25 cellular contexts compared by ENCODE assay signal in genomic region chr6:156474507-156475120, GRCh38.
A peak's percentile ranks its signal among the peaks of the same experiment; 100 is the strongest.
DNase-seq lines count a peak whose midpoint lies in the region; ATAC-seq, FAIRE-seq and TF ChIP-seq lines count a peak whose summit lies in the region.
"Had no signal": no experiment of that assay in that cellular context is flagged by ENCODE, and none has a peak within 500 bp of the region (broad histone marks: within the 10 kb centered on the region; RNA-seq: fewer than 3 reads in every experiment).

No MANE protein-coding gene starts in this region.

- intact Hi-C loops in upper lobe of right lung (cut with DNase I): no loop called here

- no peaks in the 10 kb centered on the region for H3K9me3 ChIP-seq in upper lobe of right lung
- H3K9me3 ChIP-seq: thyroid gland had no signal

- H3K4me2 ChIP-seq in GM23338: no peak overlapping the region
- H3K4me2 ChIP-seq: hepatocyte had no signal

- no peaks in the 10 kb centered on the region for H3F3A ChIP-seq in GM23338 (replicated peaks; ENCODE audit: low read depth)

- no peak overlapping the region for H2AFZ ChIP-seq in GM23338
- H2AFZ ChIP-seq: hepatocyte had no signal

- no peak for DNase-seq in GM12892 (ENCODE audit: insufficient read length)
- DNase-seq in upper lobe of right lung: no peak
- no peak for DNase-seq in GM23338 (ENCODE audit: low spot score)
- DNase-seq in dermis blood vessel endothelial cell: no peak
- no peak for DNase-seq in NCI-H2107 (lab: John Stamatoyannopoulos, UW)
- DNase-seq: activated CD8-positive, alpha-beta memory T cell treated with anti-CD3 and anti-CD28 coated beads, Interleukin-2, amount 50 U/mL, for 48 hours; activated naive CD4-positive, alpha-beta T cell treated with Interleukin-2 at 50 U/mL for 16 hours; EL; naive thymus-derived CD8-positive, alpha-beta T cell; NCI-H2081; NCI-H69; posterior cingulate gyrus; stimulated activated CD4-positive, alpha-beta T cell treated with anti-CD3 and anti-CD28 coated beads, Interleukin-4, amount 100 ng/mL, for 4 hours; stimulated activated CD8-positive, alpha-beta memory T cell treated with anti-CD3 and anti-CD28 coated beads, Interleukin-4, amount 100 ng/mL, for 48 hours; thyroid gland had no signal

- H3K4me1 Mint-ChIP-seq in GM23338: no peaks in the 10 kb centered on the region

- TF ChIP-seq CTCF in upper lobe of right lung (IDR thresholded peaks at IDR 0.05) (no peak), GM23338 (conservative IDR thresholded peaks at IDR 0.05; ENCODE audit: low read depth in 2 of 2) (no peak)

- H3K4me3 ChIP-seq in upper lobe of right lung: no peak overlapping the region
- H3K4me3 ChIP-seq in GM23338: no peak overlapping the region
- H3K4me3 ChIP-seq: hepatocyte, K562, thyroid gland had no signal

- no peak overlapping the region for H3K27ac ChIP-seq in upper lobe of right lung
- no peak overlapping the region for H3K27ac ChIP-seq in GM23338 (ENCODE audit: low read depth)
- H3K27ac ChIP-seq: hepatocyte, thyroid gland had no signal

- no peaks in the 10 kb centered on the region for H3K27me3 Mint-ChIP-seq in GM23338 (ENCODE audit: insufficient read depth, low read depth, poor library complexity)
- H3K27me3 Mint-ChIP-seq: naive thymus-derived CD8-positive, alpha-beta T cell had no signal

- no peak for TF ChIP-seq POLR2A in GM12892 (IDR thresholded peaks at IDR 0.05; ENCODE audit: low read depth, low read length)

- H3K36me3 ChIP-seq in upper lobe of right lung (no peaks in the 10 kb centered on the region), GM23338 (ENCODE audit: insufficient read depth) (no peaks in the 10 kb centered on the region)
- H3K36me3 ChIP-seq: thyroid gland had no signal

- peak; percentile 5 for FAIRE-seq in GM12892 (lab: Jason Lieb, UNC)
- FAIRE-seq: GM19239, K562, keratinocyte had no signal

- H3K4me3 Mint-ChIP-seq in GM23338: no peak overlapping the region
- H3K4me3 Mint-ChIP-seq: memory B cell; naive thymus-derived CD8-positive, alpha-beta T cell; T-helper 2 cell treated with Interferon-gamma antibody and Interleukin-4, amounts not matched to agents 5 μg/mL and 100 μg/mL, for 36 hours had no signal

- H4K20me1 ChIP-seq in GM23338 (replicated peaks; ENCODE audit: insufficient read depth): no peaks in the 10 kb centered on the region

- H3K27me3 ChIP-seq in upper lobe of right lung (no peaks in the 10 kb centered on the region), GM23338 (ENCODE audit: insufficient read depth) (no peaks in the 10 kb centered on the region)
- H3K27me3 ChIP-seq: hepatocyte, thyroid gland had no signal

- ATAC-seq in GM18870 (IDR thresholded peaks at IDR 0.05; ENCODE audit: unreplicated experiment) (peak; percentile 79), HG02678 (IDR thresholded peaks at IDR 0.05; ENCODE audit: unreplicated experiment) (peak; percentile 60), HG03439 (IDR thresholded peaks at IDR 0.05; ENCODE audit: unreplicated experiment) (peak; percentile 58), upper lobe of right lung (no peak), GM23338 (no peak)
- ATAC-seq: activated CD4-positive, CD25-positive, alpha-beta regulatory T cell treated with anti-CD3 and anti-CD28 coated beads, Interleukin-2, amount 50 U/mL, for 24 hours; K562; naive thymus-derived CD8-positive, alpha-beta T cell had no signal

- H3K36me3 Mint-ChIP-seq in GM23338 (ENCODE audit: low read depth): no peaks in the 10 kb centered on the region; the same call in 2 of the 3 replicates
- H3K36me3 Mint-ChIP-seq: memory B cell; naive thymus-derived CD8-positive, alpha-beta T cell had no signal

- H3K9me3 Mint-ChIP-seq in GM23338: no peaks in the 10 kb centered on the region
- H3K9me3 Mint-ChIP-seq: T-helper 2 cell treated with Interferon-gamma antibody and Interleukin-4, amounts not matched to agents 5 μg/mL and 100 μg/mL, for 36 hours had no signal

- no peaks in the 10 kb centered on the region for H3K79me2 ChIP-seq in GM23338 (replicated peaks; ENCODE audit: insufficient read depth)
- H3K79me2 ChIP-seq: hepatocyte had no signal

- H3K27ac Mint-ChIP-seq in GM23338: no peak overlapping the region
- H3K27ac Mint-ChIP-seq: memory B cell; naive thymus-derived CD8-positive, alpha-beta T cell; T-helper 2 cell treated with Interferon-gamma antibody and Interleukin-4, amounts not matched to agents 5 μg/mL and 100 μg/mL, for 36 hours had no signal

- no peaks in the 10 kb centered on the region for H3K4me1 ChIP-seq in upper lobe of right lung
- H3K4me1 ChIP-seq in GM23338 (ENCODE audit: insufficient read depth): no peaks in the 10 kb centered on the region
- H3K4me1 ChIP-seq: thyroid gland had no signal

- no peaks in the 10 kb centered on the region for H3K9me2 ChIP-seq in GM23338 (ENCODE audit: insufficient read depth)

TF ChIP-seq in GM23338, 12 proteins besides CTCF, POLR2A, EP300 and RAD21 (continues in another document):
- TF ChIP-seq EZH2 (IDR thresholded peaks at IDR 0.05; ENCODE audit: low read depth, unreplicated experiment) (no peak), ZNF462 (CRISPR knock-in tag; IDR thresholded peaks at IDR 0.05) (no peak)

Comparison
In these comparisons a context has a peak if more than half of its experiments do, and no peak if none do; other contexts are left out.
1. ATAC-seq: peak in GM18870 (single experiment), HG02678 (single experiment) and HG03439 (single experiment); none in upper lobe of right lung (single experiment) and GM23338 (single experiment).